ENCODE assay signal across 23 cellular contexts in genomic region chr13:86447479-86447878, GRCh38.
DNase-seq lines count a peak whose midpoint lies in the region; ATAC-seq, FAIRE-seq and TF ChIP-seq lines count a peak whose summit lies in the region.
"Had no signal": no experiment of that assay in that cellular context is flagged by ENCODE, and none has a peak within 500 bp of the region (broad histone marks: within the 10 kb centered on the region; RNA-seq: fewer than 3 reads in every experiment).

No MANE protein-coding gene starts in this region.

- H4K20me1 ChIP-seq in OCI-LY1 (ENCODE audit: insufficient read depth, low read length), result no peaks in the 10 kb centered on the region
- H4K20me1 ChIP-seq in H1 (replicated peaks in 1 of 2; ENCODE audit: control insufficient read depth in 1 of 2, insufficient read depth in 2 of 2, low read length in 2 of 2), result no peaks in the 10 kb centered on the region

- H3K4me2 ChIP-seq in OCI-LY1 (ENCODE audit: low read length), result no peak overlapping the region
- no peak overlapping the region for H3K4me2 ChIP-seq in H1 (ENCODE audit: insufficient read depth in 1 of 2, low read depth in 2 of 2, low read length in 2 of 2)
- no peak overlapping the region for H3K4me2 ChIP-seq in mesendoderm (ENCODE audit: low read length)

- no peak overlapping the region for H3K56ac ChIP-seq in H1 (replicated peaks; ENCODE audit: insufficient read length, low read depth, low read length)
- H3K56ac ChIP-seq in mesendoderm (ENCODE audit: low read length), result no peak overlapping the region

- TF ChIP-seq RAD21 in H1 (IDR thresholded peaks at IDR 0.05 in 1 of 2, conservative IDR thresholded peaks at IDR 0.05 in 1 of 2; ENCODE audit: low read depth in 2 of 2, low read length in 2 of 2), result peak; percentile 28 to 46

- no peaks in the 10 kb centered on the region for H3F3A ChIP-seq in OCI-LY1 (ENCODE audit: insufficient read depth, low read length)

- H4K91ac ChIP-seq in H1 (replicated peaks; ENCODE audit: insufficient read length, low read length), result no peak overlapping the region

- H2BK120ac ChIP-seq in H1 (replicated peaks; ENCODE audit: low read depth, low read length) (no peak overlapping the region), mesendoderm (ENCODE audit: low read depth, low read length) (no peak overlapping the region)

- intact Hi-C loops in adrenal gland (cut with DNase I), result no loop called here

- WGBS in H1 (ENCODE audit: extremely low coverage in 1 of 2, insufficient coverage in 1 of 2, insufficient read length in 1 of 2, insufficient replicate concordance in 2 of 2, low coverage in 1 of 2, low lambda C conversion rate in 2 of 2, missing lambda C conversion rate in 1 of 2), 2 experiments, result 93% methylated on average over 1 of the region's 1 CpG; no CpG with 5 or more reads in 1 of the 2 experiments
- no CpG with 5 or more reads among the region's 1 CpG for WGBS in mesendoderm (ENCODE audit: extremely low coverage, insufficient coverage, low lambda C conversion rate)
- 76 to 94% methylated on average over 1 of the region's 1 CpG for WGBS in upper lobe of left lung, 2 donors
- WGBS in adrenal gland, 4 donors, result 76 to 86% (median 79%) methylated on average over 1 of the region's 1 CpG

- H3K27ac ChIP-seq in OCI-LY1 (ENCODE audit: low read depth, low read length, poor library complexity, severe bottlenecking) (no peak overlapping the region), H1 (ENCODE audit: low read depth, low read length) (no peak overlapping the region), mesendoderm (ENCODE audit: low read depth, low read length) (no peak overlapping the region), upper lobe of left lung (no peak overlapping the region), adrenal gland (no peak overlapping the region)

- H3K27me3 ChIP-seq in BE2C (no peaks in the 10 kb centered on the region), OCI-LY1 (ENCODE audit: insufficient read depth, low read length) (no peaks in the 10 kb centered on the region), H1 (replicated peaks in 1 of 4; ENCODE audit: control insufficient read depth in 3 of 4, extremely low read depth in 1 of 4, insufficient read depth in 3 of 4, low read length in 3 of 4) (no peaks in the 10 kb centered on the region), mesendoderm (ENCODE audit: insufficient read depth, low read length, poor library complexity) (no peaks in the 10 kb centered on the region), upper lobe of left lung (no peaks in the 10 kb centered on the region), adrenal gland (no peaks in the 10 kb centered on the region)

- H3K9me2 ChIP-seq in OCI-LY1 (ENCODE audit: low read depth, low read length), result no peaks in the 10 kb centered on the region

- H3K9ac ChIP-seq in OCI-LY1 (ENCODE audit: low read length) (no peak overlapping the region), H1 (replicated peaks in 1 of 4; ENCODE audit: extremely low read depth in 1 of 4, low read depth in 3 of 4, low read length in 3 of 4) (no peak overlapping the region), mesendoderm (ENCODE audit: low read length) (no peak overlapping the region)

- POLR2A ChIA-PET in H1 (lab: Charles Lee; ENCODE audit: partially characterized antibody), result no interaction called here

- TF ChIP-seq POLR2A in H1 (IDR thresholded peaks at IDR 0.05; ENCODE audit: control extremely low read depth in 1 of 2, low read depth in 2 of 2, low read length in 2 of 2), result no peak
- TF ChIP-seq POLR2A in upper lobe of left lung (IDR thresholded peaks at IDR 0.05), result no peak
- TF ChIP-seq POLR2A in adrenal gland (IDR thresholded peaks at IDR 0.05), result no peak

- H2AFZ ChIP-seq in OCI-LY1 (ENCODE audit: low read length), result no peak overlapping the region
- no peak overlapping the region for H2AFZ ChIP-seq in H1 (ENCODE audit: low read length)

- DNase-seq in BE2C, result no peak
- DNase-seq in H1 (ENCODE audit: low read depth in 1 of 2, low spot score in 2 of 2), result no peak
- peak; percentile 40 for DNase-seq in mesendoderm
- no peak for DNase-seq in upper lobe of left lung
- no peak for DNase-seq in NCI-H2227 (lab: John Stamatoyannopoulos, UW; ENCODE audit: unreplicated experiment)
- no peak for DNase-seq in adrenal gland
- DNase-seq: CD4-positive, CD25-positive, alpha-beta regulatory T cell; EL; GF-D8; H7; HFFc6; MV-4-11; NCI-H1105 treated with DMSO at 0.1 percent for 48 hours; NCI-H2029 treated with DMSO at 0.1 percent for 48 hours; NCI-H345; NCI-H774; PC-3; SHP77; T-cell had no signal

- no peak overlapping the region for H3K18ac ChIP-seq in H1 (ENCODE audit: extremely low read depth, low read length)
- no peak overlapping the region for H3K18ac ChIP-seq in mesendoderm (ENCODE audit: low read length)

- H4K8ac ChIP-seq in H1 (ENCODE audit: extremely low read depth, insufficient read depth, low read length), result no peak overlapping the region
- H4K8ac ChIP-seq in mesendoderm (ENCODE audit: low read depth, low read length), result no peak overlapping the region

- TF ChIP-seq EP300 in H1 (IDR thresholded peaks at IDR 0.05; ENCODE audit: borderline replicate concordance in 1 of 2, low read depth in 2 of 2, low read length in 2 of 2) (no peak), upper lobe of left lung (IDR thresholded peaks at IDR 0.05) (no peak)

- no peak overlapping the region for H2BK20ac ChIP-seq in H1 (ENCODE audit: low read length)

- H3K4ac ChIP-seq in H1 (replicated peaks; ENCODE audit: insufficient read length, low read depth, low read length), result no peak overlapping the region
- H3K4ac ChIP-seq in mesendoderm (ENCODE audit: low read depth, low read length), result peak overlapping the region; percentile 36

- peak; percentile 10; the same call in 1 of the 2 replicates for TF ChIP-seq CTCF in BE2C (IDR thresholded peaks at IDR 0.05; ENCODE audit: low read depth, low read length)
- TF ChIP-seq CTCF in OCI-LY1 (IDR thresholded peaks at IDR 0.05; ENCODE audit: low read length), result peak; percentile 38; the same call in 1 of the 2 replicates
- peak in 2 of 3 experiments; percentile 8 to 31; a peak in 2 of 4 replicates for TF ChIP-seq CTCF in H1 (IDR thresholded peaks at IDR 0.05; ENCODE audit: control extremely low read depth in 1 of 3, insufficient read depth in 1 of 3, low read depth in 1 of 3, low read length in 3 of 3)
- TF ChIP-seq CTCF in upper lobe of left lung (IDR thresholded peaks at IDR 0.05), result no peak
- TF ChIP-seq CTCF in adrenal gland (IDR thresholded peaks at IDR 0.05), result no peak

- CTCF ChIA-PET in H1 (lab: Charles Lee; ENCODE audit: partially characterized antibody), result interaction anchor here (0.8 kb wide), 1 partner anchor 360 kb away, joined by 3 read pairs; no protein-coding TSS in a partner anchor

- no peak overlapping the region for H3K23ac ChIP-seq in H1 (ENCODE audit: insufficient read length)
- no peak overlapping the region for H3K23ac ChIP-seq in mesendoderm (ENCODE audit: low read length)

- no peak overlapping the region for H3K14ac ChIP-seq in H1 (ENCODE audit: insufficient read length)

- H2BK15ac ChIP-seq in H1 (ENCODE audit: low read length), result no peak overlapping the region
- H2BK15ac ChIP-seq in mesendoderm (replicated peaks; ENCODE audit: low read depth), result no peak overlapping the region

- no peaks in the 10 kb centered on the region for H3K9me3 ChIP-seq in BE2C
- H3K9me3 ChIP-seq in OCI-LY1 (ENCODE audit: low read length), result no peaks in the 10 kb centered on the region
- H3K9me3 ChIP-seq in H1 (ENCODE audit: insufficient read depth in 2 of 2, low read depth in 1 of 2, low read length in 1 of 2), result no peaks in the 10 kb centered on the region
- H3K9me3 ChIP-seq in upper lobe of left lung, result no peaks in the 10 kb centered on the region
- no peaks in the 10 kb centered on the region for H3K9me3 ChIP-seq in adrenal gland (replicated peaks in 1 of 3)
- H3K9me3 ChIP-seq: A549 had no signal

- H3K79me1 ChIP-seq in H1 (ENCODE audit: low read depth, low read length), result no peaks in the 10 kb centered on the region
- no peaks in the 10 kb centered on the region for H3K79me1 ChIP-seq in mesendoderm (ENCODE audit: low read length)

- H3K4me1 ChIP-seq in BE2C (no peaks in the 10 kb centered on the region), OCI-LY1 (ENCODE audit: insufficient read depth, low read length, severe bottlenecking) (peaks cover 10% of the 10 kb centered on the region), H1 (replicated peaks in 1 of 4; ENCODE audit: control insufficient read depth in 3 of 4, insufficient read depth in 4 of 4, low read length in 3 of 4) (no peaks in the 10 kb centered on the region), mesendoderm (ENCODE audit: control insufficient read depth, low read depth, low read length) (no peaks in the 10 kb centered on the region), upper lobe of left lung (no peaks in the 10 kb centered on the region), adrenal gland (replicated peaks in 1 of 2) (no peaks in the 10 kb centered on the region)

- H2AK5ac ChIP-seq in H1 (ENCODE audit: low read depth, low read length), result no peak overlapping the region
- H2AK5ac ChIP-seq in mesendoderm (ENCODE audit: low read length), result no peak overlapping the region

- H3K4me3 ChIP-seq in BE2C (ENCODE audit: low read depth, low read length), result no peak overlapping the region
- H3K4me3 ChIP-seq in OCI-LY1 (ENCODE audit: low read depth, low read length, poor library complexity, severe bottlenecking), result no peak overlapping the region
- no peak overlapping the region for H3K4me3 ChIP-seq in H1 (ENCODE audit: extremely low read depth in 1 of 4, insufficient read depth in 2 of 4, low read depth in 3 of 4, low read length in 4 of 4)
- H3K4me3 ChIP-seq in mesendoderm (ENCODE audit: low read length), result no peak overlapping the region
- H3K4me3 ChIP-seq in upper lobe of left lung, result no peak overlapping the region
- no peak overlapping the region for H3K4me3 ChIP-seq in adrenal gland
- H3K4me3 ChIP-seq: A549, SK-N-MC had no signal

- ATAC-seq in upper lobe of left lung (ENCODE audit: low FRiP score in 2 of 2), result no peak
- ATAC-seq: A549, PC-3, T-cell had no signal

- H2BK5ac ChIP-seq in H1 (ENCODE audit: low read depth, low read length), result no peak overlapping the region
- H2BK5ac ChIP-seq in mesendoderm (ENCODE audit: low read length), result no peak overlapping the region

- no peaks in the 10 kb centered on the region for H3K23me2 ChIP-seq in H1 (ENCODE audit: low read depth, low read length)

- H4K5ac ChIP-seq in H1 (ENCODE audit: insufficient read length, low read depth, low read length), result no peak overlapping the region
- no peak overlapping the region for H4K5ac ChIP-seq in mesendoderm (ENCODE audit: low read length)

- FAIRE-seq in H1 (lab: Jason Lieb, UNC), result no peak
- FAIRE-seq: A549, GM19239 had no signal

- no peaks in the 10 kb centered on the region for H3K79me2 ChIP-seq in OCI-LY1 (ENCODE audit: insufficient read depth, low read length)
- no peaks in the 10 kb centered on the region for H3K79me2 ChIP-seq in H1 (ENCODE audit: control insufficient read depth in 1 of 2, insufficient read depth in 2 of 2, low read length in 2 of 2)
- H3K79me2 ChIP-seq in mesendoderm (ENCODE audit: control insufficient read depth, insufficient read depth, low read length), result no peaks in the 10 kb centered on the region

- no peak overlapping the region for H2BK12ac ChIP-seq in H1 (ENCODE audit: low read depth, low read length)

- H3K36me3 ChIP-seq in BE2C, result no peaks in the 10 kb centered on the region
- H3K36me3 ChIP-seq in OCI-LY1 (ENCODE audit: insufficient read depth, low read length), result no peaks in the 10 kb centered on the region
- H3K36me3 ChIP-seq in H1 (ENCODE audit: control insufficient read depth in 2 of 4, insufficient read depth in 4 of 4, low read length in 3 of 4), result no peaks in the 10 kb centered on the region
- no peaks in the 10 kb centered on the region for H3K36me3 ChIP-seq in mesendoderm (ENCODE audit: control insufficient read depth, insufficient read depth, low read length)
- no peaks in the 10 kb centered on the region for H3K36me3 ChIP-seq in upper lobe of left lung
- H3K36me3 ChIP-seq in adrenal gland (replicated peaks in 1 of 2), result no peaks in the 10 kb centered on the region

Comparison
In these comparisons a context has a peak if more than half of its experiments do, and no peak if none do; other contexts are left out.
1. CTCF ChIP-seq: peak in BE2C (single experiment), OCI-LY1 (single experiment) and H1 (2 of 3); none in upper lobe of left lung (0 of 6) and adrenal gland (0 of 6).